Comparison of ENCODE assay signal across 1 cellular context in the genomic region with DNA sequence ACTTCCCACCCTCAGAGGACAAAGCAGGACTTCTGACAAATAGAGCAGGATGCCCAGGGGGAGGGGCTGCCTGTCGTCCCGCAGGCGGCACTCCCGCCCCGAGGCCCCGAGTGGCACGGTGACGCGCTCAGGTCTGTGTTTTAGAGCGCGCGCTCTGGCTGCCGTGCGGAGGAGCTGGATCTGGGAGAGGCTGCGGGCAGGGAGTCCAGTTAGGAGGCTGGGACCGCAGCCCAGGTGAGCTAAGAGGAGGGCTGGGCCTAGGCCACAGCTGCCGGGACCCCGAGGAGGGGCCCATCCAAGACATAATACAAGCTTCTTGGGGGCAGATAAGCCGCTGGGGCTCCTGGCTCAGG.
TF ChIP-seq lines count a peak whose summit lies in the region.

No MANE protein-coding gene starts in this region.

TF ChIP-seq in GM23338, 12 proteins besides CTCF, POLR2A, EP300 and RAD21:
- TF ChIP-seq, protein P1, sequence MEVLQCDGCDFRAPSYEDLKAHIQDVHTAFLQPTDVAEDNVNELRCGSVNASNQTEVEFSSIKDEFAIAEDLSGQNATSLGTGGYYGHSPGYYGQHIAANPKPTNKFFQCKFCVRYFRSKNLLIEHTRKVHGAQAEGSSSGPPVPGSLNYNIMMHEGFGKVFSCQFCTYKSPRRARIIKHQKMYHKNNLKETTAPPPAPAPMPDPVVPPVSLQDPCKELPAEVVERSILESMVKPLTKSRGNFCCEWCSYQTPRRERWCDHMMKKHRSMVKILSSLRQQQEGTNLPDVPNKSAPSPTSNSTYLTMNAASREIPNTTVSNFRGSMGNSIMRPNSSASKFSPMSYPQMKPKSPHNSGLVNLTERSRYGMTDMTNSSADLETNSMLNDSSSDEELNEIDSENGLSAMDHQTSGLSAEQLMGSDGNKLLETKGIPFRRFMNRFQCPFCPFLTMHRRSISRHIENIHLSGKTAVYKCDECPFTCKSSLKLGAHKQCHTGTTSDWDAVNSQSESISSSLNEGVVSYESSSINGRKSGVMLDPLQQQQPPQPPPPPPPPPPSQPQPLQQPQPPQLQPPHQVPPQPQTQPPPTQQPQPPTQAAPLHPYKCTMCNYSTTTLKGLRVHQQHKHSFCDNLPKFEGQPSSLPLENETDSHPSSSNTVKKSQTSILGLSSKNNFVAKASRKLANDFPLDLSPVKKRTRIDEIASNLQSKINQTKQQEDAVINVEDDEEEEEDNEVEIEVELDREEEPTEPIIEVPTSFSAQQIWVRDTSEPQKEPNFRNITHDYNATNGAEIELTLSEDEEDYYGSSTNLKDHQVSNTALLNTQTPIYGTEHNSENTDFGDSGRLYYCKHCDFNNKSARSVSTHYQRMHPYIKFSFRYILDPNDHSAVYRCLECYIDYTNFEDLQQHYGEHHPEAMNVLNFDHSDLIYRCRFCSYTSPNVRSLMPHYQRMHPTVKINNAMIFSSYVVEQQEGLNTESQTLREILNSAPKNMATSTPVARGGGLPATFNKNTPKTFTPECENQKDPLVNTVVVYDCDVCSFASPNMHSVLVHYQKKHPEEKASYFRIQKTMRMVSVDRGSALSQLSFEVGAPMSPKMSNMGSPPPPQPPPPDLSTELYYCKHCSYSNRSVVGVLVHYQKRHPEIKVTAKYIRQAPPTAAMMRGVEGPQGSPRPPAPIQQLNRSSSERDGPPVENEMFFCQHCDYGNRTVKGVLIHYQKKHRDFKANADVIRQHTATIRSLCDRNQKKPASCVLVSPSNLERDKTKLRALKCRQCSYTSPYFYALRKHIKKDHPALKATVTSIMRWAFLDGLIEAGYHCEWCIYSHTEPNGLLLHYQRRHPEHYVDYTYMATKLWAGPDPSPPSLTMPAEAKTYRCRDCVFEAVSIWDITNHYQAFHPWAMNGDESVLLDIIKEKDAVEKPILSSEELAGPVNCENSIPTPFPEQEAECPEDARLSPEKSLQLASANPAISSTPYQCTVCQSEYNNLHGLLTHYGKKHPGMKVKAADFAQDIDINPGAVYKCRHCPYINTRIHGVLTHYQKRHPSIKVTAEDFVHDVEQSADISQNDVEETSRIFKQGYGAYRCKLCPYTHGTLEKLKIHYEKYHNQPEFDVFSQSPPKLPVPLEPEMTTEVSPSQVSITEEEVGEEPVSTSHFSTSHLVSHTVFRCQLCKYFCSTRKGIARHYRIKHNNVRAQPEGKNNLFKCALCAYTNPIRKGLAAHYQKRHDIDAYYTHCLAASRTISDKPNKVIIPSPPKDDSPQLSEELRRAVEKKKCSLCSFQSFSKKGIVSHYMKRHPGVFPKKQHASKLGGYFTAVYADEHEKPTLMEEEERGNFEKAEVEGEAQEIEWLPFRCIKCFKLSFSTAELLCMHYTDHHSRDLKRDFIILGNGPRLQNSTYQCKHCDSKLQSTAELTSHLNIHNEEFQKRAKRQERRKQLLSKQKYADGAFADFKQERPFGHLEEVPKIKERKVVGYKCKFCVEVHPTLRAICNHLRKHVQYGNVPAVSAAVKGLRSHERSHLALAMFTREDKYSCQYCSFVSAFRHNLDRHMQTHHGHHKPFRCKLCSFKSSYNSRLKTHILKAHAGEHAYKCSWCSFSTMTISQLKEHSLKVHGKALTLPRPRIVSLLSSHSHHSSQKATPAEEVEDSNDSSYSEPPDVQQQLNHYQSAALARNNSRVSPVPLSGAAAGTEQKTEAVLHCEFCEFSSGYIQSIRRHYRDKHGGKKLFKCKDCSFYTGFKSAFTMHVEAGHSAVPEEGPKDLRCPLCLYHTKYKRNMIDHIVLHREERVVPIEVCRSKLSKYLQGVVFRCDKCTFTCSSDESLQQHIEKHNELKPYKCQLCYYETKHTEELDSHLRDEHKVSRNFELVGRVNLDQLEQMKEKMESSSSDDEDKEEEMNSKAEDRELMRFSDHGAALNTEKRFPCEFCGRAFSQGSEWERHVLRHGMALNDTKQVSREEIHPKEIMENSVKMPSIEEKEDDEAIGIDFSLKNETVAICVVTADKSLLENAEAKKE (CRISPR knock-in tag; IDR thresholded peaks at IDR 0.05), result no peak
- TF ChIP-seq EZH2phosphoT487 (IDR thresholded peaks at IDR 0.05; ENCODE audit: unreplicated experiment) (no peak), POLR2AphosphoS5 (IDR thresholded peaks at IDR 0.05; ENCODE audit: low read depth) (no peak), JUNB (IDR thresholded peaks at IDR 0.05; ENCODE audit: unreplicated experiment) (no peak), ETS1 (IDR thresholded peaks at IDR 0.05) (no peak), ZNF114 (CRISPR knock-in tag; IDR thresholded peaks at IDR 0.05) (no peak), STAT1 (IDR thresholded peaks at IDR 0.05; ENCODE audit: unreplicated experiment) (no peak), NANOG (IDR thresholded peaks at IDR 0.05; ENCODE audit: borderline replicate concordance) (no peak), ZNF331 (CRISPR knock-in tag; IDR thresholded peaks at IDR 0.05; ENCODE audit: low read depth) (no peak)
- TF ChIP-seq, protein P2, sequence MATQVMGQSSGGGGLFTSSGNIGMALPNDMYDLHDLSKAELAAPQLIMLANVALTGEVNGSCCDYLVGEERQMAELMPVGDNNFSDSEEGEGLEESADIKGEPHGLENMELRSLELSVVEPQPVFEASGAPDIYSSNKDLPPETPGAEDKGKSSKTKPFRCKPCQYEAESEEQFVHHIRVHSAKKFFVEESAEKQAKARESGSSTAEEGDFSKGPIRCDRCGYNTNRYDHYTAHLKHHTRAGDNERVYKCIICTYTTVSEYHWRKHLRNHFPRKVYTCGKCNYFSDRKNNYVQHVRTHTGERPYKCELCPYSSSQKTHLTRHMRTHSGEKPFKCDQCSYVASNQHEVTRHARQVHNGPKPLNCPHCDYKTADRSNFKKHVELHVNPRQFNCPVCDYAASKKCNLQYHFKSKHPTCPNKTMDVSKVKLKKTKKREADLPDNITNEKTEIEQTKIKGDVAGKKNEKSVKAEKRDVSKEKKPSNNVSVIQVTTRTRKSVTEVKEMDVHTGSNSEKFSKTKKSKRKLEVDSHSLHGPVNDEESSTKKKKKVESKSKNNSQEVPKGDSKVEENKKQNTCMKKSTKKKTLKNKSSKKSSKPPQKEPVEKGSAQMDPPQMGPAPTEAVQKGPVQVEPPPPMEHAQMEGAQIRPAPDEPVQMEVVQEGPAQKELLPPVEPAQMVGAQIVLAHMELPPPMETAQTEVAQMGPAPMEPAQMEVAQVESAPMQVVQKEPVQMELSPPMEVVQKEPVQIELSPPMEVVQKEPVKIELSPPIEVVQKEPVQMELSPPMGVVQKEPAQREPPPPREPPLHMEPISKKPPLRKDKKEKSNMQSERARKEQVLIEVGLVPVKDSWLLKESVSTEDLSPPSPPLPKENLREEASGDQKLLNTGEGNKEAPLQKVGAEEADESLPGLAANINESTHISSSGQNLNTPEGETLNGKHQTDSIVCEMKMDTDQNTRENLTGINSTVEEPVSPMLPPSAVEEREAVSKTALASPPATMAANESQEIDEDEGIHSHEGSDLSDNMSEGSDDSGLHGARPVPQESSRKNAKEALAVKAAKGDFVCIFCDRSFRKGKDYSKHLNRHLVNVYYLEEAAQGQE (IDR thresholded peaks at IDR 0.05; ENCODE audit: unreplicated experiment), result no peak
